ENCODE assay signal across 20 cellular contexts in the genomic region with DNA sequence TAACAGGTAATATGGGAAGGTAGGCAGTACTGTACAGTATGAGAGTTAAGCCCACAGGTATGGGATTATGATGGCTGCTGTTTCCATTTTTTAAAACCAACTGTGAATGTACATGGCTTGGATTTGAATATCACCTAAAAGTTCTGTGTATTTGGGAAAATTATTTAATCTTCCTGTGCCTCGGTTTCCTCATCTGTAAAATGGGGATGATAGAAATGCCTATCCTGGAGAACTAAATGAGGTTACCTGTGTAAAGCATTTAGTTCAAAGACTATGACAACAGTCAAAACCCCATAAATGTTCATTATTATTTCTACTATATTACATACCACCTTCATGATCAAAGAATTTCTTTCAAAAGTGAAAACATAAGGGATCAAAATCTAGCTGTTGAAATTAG. TPM values are rescaled to one million over a fixed set of nuclear protein-coding genes. Genes with fewer than 3 reads are reported as not detected.
DNase-seq lines count a peak whose midpoint lies in the region; ATAC-seq and TF ChIP-seq lines count a peak whose summit lies in the region.
"Had no signal": no experiment of that assay in that cellular context is flagged by ENCODE, and none has a peak within 500 bp of the region (broad histone marks: within the 10 kb centered on the region; RNA-seq: fewer than 3 reads in every experiment).

No MANE protein-coding gene starts in this region.

- peak in 1 of 2 donors; percentile 15 for TF ChIP-seq POLR2A in gastrocnemius medialis (IDR thresholded peaks at IDR 0.05)
- no peak for TF ChIP-seq POLR2A in upper lobe of left lung (IDR thresholded peaks at IDR 0.05)

- H3K36me3 ChIP-seq in right atrium auricular region, result no peaks in the 10 kb centered on the region
- 0 out of 2 replicates have a peak, but pooled peaks cover 4% of the 10 kb centered on the region for H3K36me3 ChIP-seq in SJCRH30
- H3K36me3 ChIP-seq in gastrocnemius medialis, result peaks cover 0 to 30% of the 10 kb centered on the region in 2 donors
- no peaks in the 10 kb centered on the region for H3K36me3 ChIP-seq in upper lobe of left lung

- peak; percentile 22 for ATAC-seq in left ventricle myocardium superior
- no peak for ATAC-seq in gastrocnemius medialis
- no peak for ATAC-seq in upper lobe of left lung (ENCODE audit: low FRiP score in 2 of 2)
- no peak for ATAC-seq in stimulated activated naive CD8-positive, alpha-beta T cell treated with anti-CD3 and anti-CD28 coated beads, Interleukin-15, Interleukin-2, amounts not matched to agents 100 U/mL and 50 U/mL, for 24 hours
- ATAC-seq: CD8-positive, alpha-beta T cell had no signal

- in situ Hi-C loops in gastrocnemius medialis (cut with MboI; ENCODE audit: low sequenced_read_pairs in 4 of 4), result no loop called here

- peak overlapping the region in 1 of 2 donors; percentile 80 for H3K27ac ChIP-seq in right atrium auricular region
- peak overlapping the region; percentile 71 for H3K27ac ChIP-seq in SJCRH30
- peak overlapping the region; percentile 90 to 95 (median 92) for H3K27ac ChIP-seq in gastrocnemius medialis
- H3K27ac ChIP-seq in dorsolateral prefrontal cortex, result no peak overlapping the region
- H3K27ac ChIP-seq in upper lobe of left lung, result no peak overlapping the region
- H3K27ac ChIP-seq: KMS-11, PC-9 had no signal

- TF ChIP-seq EP300 in upper lobe of left lung (IDR thresholded peaks at IDR 0.05), result no peak

- H3K4me3 ChIP-seq in right atrium auricular region (no peak overlapping the region), SJCRH30 (no peak overlapping the region), gastrocnemius medialis (peak overlapping the region; percentile 71 to 74 (median 72)), dorsolateral prefrontal cortex (no peak overlapping the region), upper lobe of left lung (no peak overlapping the region)
- H3K4me3 ChIP-seq: PC-9 had no signal

- TF ChIP-seq CTCF in right atrium auricular region (IDR thresholded peaks at IDR 0.05) (no peak), gastrocnemius medialis (IDR thresholded peaks at IDR 0.05 in 4 of 5, conservative IDR thresholded peaks at IDR 0.05 in 1 of 5) (no peak), dorsolateral prefrontal cortex (IDR thresholded peaks at IDR 0.05 in 54 of 56, conservative IDR thresholded peaks at IDR 0.05 in 2 of 56; ENCODE audit: low read depth in 1 of 56, partially characterized antibody in 56 of 56) (no peak), upper lobe of left lung (IDR thresholded peaks at IDR 0.05) (no peak)

- DNase-seq in left ventricle myocardium superior (no peak), right atrium auricular region (ENCODE audit: low spot score) (no peak), SJCRH30 (no peak), gastrocnemius medialis (no peak), dorsolateral prefrontal cortex (no peak), upper lobe of left lung (no peak)
- no peak for DNase-seq in stimulated activated naive CD8-positive, alpha-beta T cell treated with anti-CD3 and anti-CD28 coated beads, Interleukin-15, Interleukin-2, amounts not matched to agents 100 U/mL and 50 U/mL, for 24 hours
- DNase-seq: C1 segment of cervical spinal cord; Caco-2; CD8-positive, alpha-beta T cell; GF-D8; MM.1S; NCI-H446; NCI-H524 treated with DMSO at 0.1 percent for 48 hours; NCI-H82; NK-92 treated with Interleukin-12 subunit alpha and Interleukin-12 subunit beta, amount 100 ng/mL, for 24 hours; PC-9; SHP77 had no signal

- WGBS in upper lobe of left lung, 2 donors, result 88 to 96% methylated on average over 1 of the region's 1 CpG

- H3K4me1 ChIP-seq in right atrium auricular region (peaks cover 0 to 9% of the 10 kb centered on the region in 2 donors), SJCRH30 (peaks cover 33% of the 10 kb centered on the region), gastrocnemius medialis (peaks cover 31 to 32% of the 10 kb centered on the region in 2 donors), upper lobe of left lung (peaks cover 0 to 6% (median 0%) of the 10 kb centered on the region in 4 donors)
- H3K4me1 ChIP-seq: Caco-2 had no signal

- H3K27me3 ChIP-seq in right atrium auricular region (no peaks in the 10 kb centered on the region), SJCRH30 (no peaks in the 10 kb centered on the region), gastrocnemius medialis (no peaks in the 10 kb centered on the region), dorsolateral prefrontal cortex (no peaks in the 10 kb centered on the region), upper lobe of left lung (no peaks in the 10 kb centered on the region)

- no peaks in the 10 kb centered on the region for H3K9me3 ChIP-seq in right atrium auricular region
- H3K9me3 ChIP-seq in SJCRH30 (replicated peaks), result no peaks in the 10 kb centered on the region
- no peaks in the 10 kb centered on the region for H3K9me3 ChIP-seq in gastrocnemius medialis
- H3K9me3 ChIP-seq in upper lobe of left lung, result no peaks in the 10 kb centered on the region
- H3K9me3 ChIP-seq: Caco-2 had no signal

- intact Hi-C loops in left ventricle myocardium superior (cut with micrococcal nuclease) (no loop called here), gastrocnemius medialis (cut with DNase I; ENCODE audit: low total_unique reads) (loop anchor here (5.0 to 10.0 kb wide), 2 partner anchors 312 to 1649 kb away; partner anchors contain the start of genes METTL5, TLK1 and UBR3), dorsolateral prefrontal cortex (cut with DNase I) (no loop called here)

RNA-seq across cellular contexts. Expression of gene KLHL41, which starts 3.6 kb away (rescaled TPM):
- total RNA-seq in left ventricle myocardium superior (168 TPM), right atrium auricular region (100 to 1,000 TPM in 1 of 2 donors, 10 to 100 TPM in 1; 44.0 to 122 TPM), gastrocnemius medialis (1,000 to 10,000 TPM; 2,008 to 3,010 (median 2,782) TPM), dorsolateral prefrontal cortex (1 to 10 TPM; 1.3 to 7.1 (median 2.8) TPM), upper lobe of left lung (1 to 10 TPM in 3 of 6 donors, under 1 TPM in 2, not detected in 1; 0.40 to 3.1 (median 1.3) TPM)
- 21.1 and 26.1 TPM in 2 replicates for total RNA-seq in SJCRH30 (2014; rRNA removed; shearing (Covaris generic))
- total RNA-seq: Caco-2; CD8-positive, alpha-beta T cell; H1; PC-9 had no signal

RNA-seq across cellular contexts. Expression of gene BBS5, which starts 33.8 kb away (rescaled TPM):
- total RNA-seq in left ventricle myocardium superior (7.5 TPM), right atrium auricular region (1 to 10 TPM; 4.2 to 7.0 TPM), gastrocnemius medialis (10 to 100 TPM in 1 of 4 donors, 1 to 10 TPM in 3; 4.5 to 17.8 (median 8.0) TPM), dorsolateral prefrontal cortex (10 to 100 TPM; 13.8 to 28.0 (median 21.3) TPM), upper lobe of left lung (10 to 100 TPM in 2 of 6 donors, 1 to 10 TPM in 4; 5.8 to 20.8 (median 7.2) TPM)
- total RNA-seq in SJCRH30 (2014; rRNA removed; shearing (Covaris generic)), result 4.1 and 5.4 TPM in 2 replicates

Comparison
In these comparisons a context has a peak if more than half of its experiments do, and no peak if none do; other contexts are left out.
1. H3K27ac ChIP-seq: peak in SJCRH30 (single experiment) and gastrocnemius medialis (4 of 4); none in dorsolateral prefrontal cortex (0 of 59) and upper lobe of left lung (0 of 4).
2. H3K4me3 ChIP-seq: peak in gastrocnemius medialis (4 of 4); none in right atrium auricular region (0 of 2), SJCRH30 (single experiment), dorsolateral prefrontal cortex (0 of 59) and upper lobe of left lung (0 of 4).
3. RNA of gene KLHL41, which starts 3.6 kb away (total RNA-seq): 2,008 to 3,010 TPM in gastrocnemius medialis; 168 TPM in left ventricle myocardium superior (single experiment), 44.0 to 122 TPM in right atrium auricular region, 21.1 to 26.1 TPM in SJCRH30, 1.3 to 7.1 TPM in dorsolateral prefrontal cortex and 0.40 to 3.1 TPM in upper lobe of left lung; every median in the first group is over 10 times any median in the second.